In the genomic region with DNA sequence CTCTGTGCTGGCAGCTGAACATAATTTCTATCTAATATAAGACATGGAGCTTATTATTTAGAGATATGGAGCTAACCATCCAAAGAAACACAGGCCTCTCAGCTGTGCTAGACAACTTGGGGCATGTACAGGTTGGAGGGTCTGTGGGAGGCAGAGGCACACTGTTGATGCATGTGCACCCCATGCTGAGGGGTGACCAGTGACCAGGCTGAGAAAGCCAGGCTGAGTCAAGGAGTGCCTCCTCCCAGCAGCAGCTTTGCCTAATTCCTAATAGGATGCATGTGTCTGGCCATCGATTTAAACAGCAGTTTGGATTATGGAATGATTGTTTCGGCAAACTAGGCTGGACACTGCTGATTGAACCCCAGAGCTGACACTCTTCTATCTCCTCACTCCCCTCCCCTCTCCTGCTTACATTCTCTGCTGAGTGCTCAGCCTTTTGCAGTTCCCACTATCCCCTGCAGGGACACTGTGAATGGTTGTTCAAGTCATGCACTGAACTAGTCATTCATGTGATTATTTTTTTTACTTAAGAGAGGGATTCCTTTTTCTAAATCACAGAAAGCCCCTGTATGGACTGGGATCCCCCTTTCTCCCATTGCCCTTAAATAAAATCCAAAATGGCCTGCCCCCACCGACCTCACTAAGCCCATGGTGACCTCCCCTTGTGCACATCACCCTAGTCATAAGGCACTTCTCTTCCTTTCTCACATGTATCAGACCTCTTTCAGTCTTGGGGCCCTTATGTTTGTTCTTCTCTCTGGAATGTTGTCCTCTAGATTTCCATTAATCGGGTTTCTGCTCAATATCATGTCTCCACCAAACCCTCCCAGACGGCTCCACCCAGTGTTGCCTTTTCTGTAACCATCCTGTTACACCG, we compare ENCODE assay signal across 8 cellular contexts.
A peak's percentile ranks its signal among the peaks of the same experiment; 100 is the strongest.
DNase-seq lines count a peak whose midpoint lies in the region; ATAC-seq and TF ChIP-seq lines count a peak whose summit lies in the region.

No MANE protein-coding gene starts in this region.

- in situ Hi-C loops in astrocyte of the cerebellum (cut with HindIII; ENCODE audit: low sequenced_read_pairs), result no loop called here

- no peak overlapping the region for H3K4me3 ChIP-seq in Jurkat, Clone E6-1 (ENCODE audit: low read length)
- no peak overlapping the region for H3K4me3 ChIP-seq in astrocyte of the cerebellum (ENCODE audit: low read depth, low read length)

- H3K4me1 Mint-ChIP-seq in activated CD4-positive, alpha-beta T cell treated with anti-CD3 and anti-CD28 coated beads, Interleukin-2, amount 10 ng/mL, durations not matched to agents 24 days and 14 days, result peaks cover 3% of the 10 kb centered on the region

- H3K36me3 Mint-ChIP-seq in activated CD4-positive, alpha-beta T cell treated with anti-CD3 and anti-CD28 coated beads, Interleukin-2, amount 10 ng/mL, durations not matched to agents 24 days and 14 days (ENCODE audit: low read depth), result no peaks in the 10 kb centered on the region

- peak; percentile 75 for DNase-seq in activated CD4-positive, alpha-beta T cell treated with anti-CD3 and anti-CD28 coated beads, Interleukin-2, amount 10 ng/mL, durations not matched to agents 24 days and 14 days
- no peak for DNase-seq in activated CD4-positive, alpha-beta T cell treated with anti-CD3 and anti-CD28 coated beads for 4 hours
- DNase-seq in Jurkat, Clone E6-1 (ENCODE audit: low read depth, low spot score), result peak; percentile 34
- DNase-seq in astrocyte of the cerebellum (ENCODE audit: low read depth), result no peak
- DNase-seq in left colon, result no peak
- no peak for DNase-seq in KG1 (lab: John Stamatoyannopoulos, UW)

- peak; percentile 62 for TF ChIP-seq CTCF in astrocyte of the cerebellum (IDR thresholded peaks at IDR 0.05; ENCODE audit: low read depth, low read length, missing control alignments)

- H3K27ac Mint-ChIP-seq in activated CD4-positive, alpha-beta T cell treated with anti-CD3 and anti-CD28 coated beads, Interleukin-2, amount 10 ng/mL, durations not matched to agents 24 days and 14 days, result no peak overlapping the region

- ATAC-seq in left colon (peak; percentile 40), GM21390 (IDR thresholded peaks at IDR 0.05; ENCODE audit: unreplicated experiment) (no peak), HG03342 (IDR thresholded peaks at IDR 0.05; ENCODE audit: unreplicated experiment) (no peak)

- H3K9me3 Mint-ChIP-seq in activated CD4-positive, alpha-beta T cell treated with anti-CD3 and anti-CD28 coated beads, Interleukin-2, amount 10 ng/mL, durations not matched to agents 24 days and 14 days, result no peaks in the 10 kb centered on the region

- no peak overlapping the region for H3K4me3 Mint-ChIP-seq in activated CD4-positive, alpha-beta T cell treated with anti-CD3 and anti-CD28 coated beads, Interleukin-2, amount 10 ng/mL, durations not matched to agents 24 days and 14 days

- H3K27me3 Mint-ChIP-seq in activated CD4-positive, alpha-beta T cell treated with anti-CD3 and anti-CD28 coated beads, Interleukin-2, amount 10 ng/mL, durations not matched to agents 24 days and 14 days, result peaks cover 18% of the 10 kb centered on the region

- intact Hi-C loops in activated CD4-positive, alpha-beta T cell treated with anti-CD3 and anti-CD28 coated beads, Interleukin-2, amount 10 ng/mL, durations not matched to agents 24 days and 14 days (cut with micrococcal nuclease), result no loop called here
- intact Hi-C loops in left colon (cut with DNase I, micrococcal nuclease), result no loop called here

Comparison
In these comparisons a context has a peak if more than half of its experiments do, and no peak if none do; other contexts are left out.
1. DNase-seq: peak in activated CD4-positive, alpha-beta T cell treated with anti-CD3 and anti-CD28 coated beads, Interleukin-2, amount 10 ng/mL, durations not matched to agents 24 days and 14 days (single experiment) and Jurkat, Clone E6-1 (single experiment); none in activated CD4-positive, alpha-beta T cell treated with anti-CD3 and anti-CD28 coated beads for 4 hours (0 of 2), astrocyte of the cerebellum (single experiment), left colon (0 of 2) and KG1 (single experiment).